ENCODE assay signal across 10 cellular contexts in genomic region chr11:10641314-10642206, GRCh38. TPM values are rescaled to one million over a fixed set of nuclear protein-coding genes. Genes with fewer than 3 reads are reported as not detected.
A peak's percentile ranks its signal among the peaks of the same experiment; 100 is the strongest.
DNase-seq lines count a peak whose midpoint lies in the region; ATAC-seq, FAIRE-seq and TF ChIP-seq lines count a peak whose summit lies in the region.
"Had no signal": no experiment of that assay in that cellular context is flagged by ENCODE, and none has a peak within 500 bp of the region (broad histone marks: within the 10 kb centered on the region; RNA-seq: fewer than 3 reads in every experiment).

No MANE protein-coding gene starts in this region.

- H2BK12ac ChIP-seq in trophoblast cell (ENCODE audit: low read length) = no peak overlapping the region

- peak; percentile 85 for DNase-seq in SKM-1 treated with dmso at 0.1 percent for 144 hours (lab: John Stamatoyannopoulos, UW; ENCODE audit: unreplicated experiment)
- no peak for DNase-seq in urothelium cell line (ENCODE audit: low spot score)
- DNase-seq in trophoblast cell = no peak
- DNase-seq in islet precursor cell = no peak
- no peak for DNase-seq in psoas muscle

- peaks cover 65% of the 10 kb centered on the region for H3K4me1 Mint-ChIP-seq in stimulated activated memory B cell treated with anti-CD40 and anti-IgM and Interleukin-4, amounts not matched to agents 10 μg/mL and 1 μg/mL and 100 μg/mL, for 72 hours

- H3K14ac ChIP-seq in trophoblast cell (ENCODE audit: low read length) = no peak overlapping the region

- peaks cover 0 to 1% of the 10 kb centered on the region in 2 experiments for H3K4me1 ChIP-seq in trophoblast cell (ENCODE audit: control insufficient read depth in 1 of 2, insufficient read depth in 2 of 2, low read length in 2 of 2)
- H3K4me1 ChIP-seq in psoas muscle = no peaks in the 10 kb centered on the region

- H2AK5ac ChIP-seq in trophoblast cell (ENCODE audit: low read length) = no peak overlapping the region

- no peaks in the 10 kb centered on the region for H3K79me1 ChIP-seq in trophoblast cell (ENCODE audit: low read length)

- H4K12ac ChIP-seq in trophoblast cell (ENCODE audit: low read depth, low read length) = no peak overlapping the region

- H3K9me3 Mint-ChIP-seq in stimulated activated memory B cell treated with anti-CD40 and anti-IgM and Interleukin-4, amounts not matched to agents 10 μg/mL and 1 μg/mL and 100 μg/mL, for 72 hours = no peaks in the 10 kb centered on the region

- no peaks in the 10 kb centered on the region for H3K36me3 Mint-ChIP-seq in stimulated activated memory B cell treated with anti-CD40 and anti-IgM and Interleukin-4, amounts not matched to agents 10 μg/mL and 1 μg/mL and 100 μg/mL, for 72 hours

- intact Hi-C loops in psoas muscle (cut with DNase I) = loop anchor here in 1 of 2 donors (5.0 kb wide), 1 partner anchor 76 kb away; no protein-coding TSS in a partner anchor

- no peak for TF ChIP-seq CTCF in psoas muscle (IDR thresholded peaks at IDR 0.05)

- H3K27me3 Mint-ChIP-seq in stimulated activated memory B cell treated with anti-CD40 and anti-IgM and Interleukin-4, amounts not matched to agents 10 μg/mL and 1 μg/mL and 100 μg/mL, for 72 hours = no peaks in the 10 kb centered on the region

- H2BK120ac ChIP-seq in trophoblast cell (ENCODE audit: insufficient read depth, low read length, poor library complexity) = no peak overlapping the region

- no peaks in the 10 kb centered on the region for H3K36me3 ChIP-seq in trophoblast cell (ENCODE audit: control insufficient read depth in 1 of 2, insufficient read depth in 2 of 2, low read length in 2 of 2)
- no peaks in the 10 kb centered on the region for H3K36me3 ChIP-seq in psoas muscle (ENCODE audit: insufficient read depth in 1 of 2, low read depth in 1 of 2)

- H2AFZ ChIP-seq in trophoblast cell (ENCODE audit: insufficient read depth, low read length, poor library complexity) = no peak overlapping the region

- ATAC-seq in GM19043 (IDR thresholded peaks at IDR 0.05; ENCODE audit: low read depth, unreplicated experiment) (peak; percentile 82), HG03025 (IDR thresholded peaks at IDR 0.05; ENCODE audit: low FRiP score, unreplicated experiment) (peak; percentile 83), psoas muscle (no peak)
- peak; percentile 95 for ATAC-seq in stimulated activated memory B cell treated with anti-CD40 and anti-IgM and Interleukin-4, amounts not matched to agents 10 μg/mL and 1 μg/mL and 100 μg/mL, for 72 hours

- H3K27me3 ChIP-seq in trophoblast cell (ENCODE audit: insufficient read depth, low read length) = no peaks in the 10 kb centered on the region
- H3K27me3 ChIP-seq in psoas muscle (ENCODE audit: insufficient read depth in 3 of 3, low read length in 2 of 3) = no peaks in the 10 kb centered on the region

- H3K4me2 ChIP-seq in trophoblast cell (ENCODE audit: low read length) = no peak overlapping the region

- no peak for FAIRE-seq in urothelium cell line (lab: Jason Lieb, UNC)
- FAIRE-seq: endothelial cell of umbilical vein had no signal

- no peak overlapping the region for H3K27ac ChIP-seq in trophoblast cell (ENCODE audit: low read depth, low read length)
- no peak overlapping the region for H3K27ac ChIP-seq in psoas muscle
- H3K27ac ChIP-seq: VCaP had no signal

- H4K91ac ChIP-seq in trophoblast cell (ENCODE audit: low read depth, low read length) = no peak overlapping the region

- H3K9me3 ChIP-seq in trophoblast cell (ENCODE audit: insufficient read depth, low read depth, low read length) (no peaks in the 10 kb centered on the region), psoas muscle (no peaks in the 10 kb centered on the region)

- H4K8ac ChIP-seq in trophoblast cell (ENCODE audit: low read depth, low read length) = no peak overlapping the region

- H3K4ac ChIP-seq in trophoblast cell (ENCODE audit: low read depth, low read length) = no peak overlapping the region

- peak overlapping the region; percentile 44 for H3K4me3 Mint-ChIP-seq in stimulated activated memory B cell treated with anti-CD40 and anti-IgM and Interleukin-4, amounts not matched to agents 10 μg/mL and 1 μg/mL and 100 μg/mL, for 72 hours

- H3K23ac ChIP-seq in trophoblast cell (ENCODE audit: low read length) = no peak overlapping the region

- no peak overlapping the region for H2BK5ac ChIP-seq in trophoblast cell (ENCODE audit: low read depth, low read length, poor library complexity)

- H3K4me3 ChIP-seq in trophoblast cell (ENCODE audit: low read depth, low read length) (no peak overlapping the region), psoas muscle (no peak overlapping the region)

- WGBS in trophoblast cell (ENCODE audit: extremely low coverage, insufficient coverage, insufficient read length) = no CpG with 5 or more reads among the region's 9 CpGs
- 85 to 92% (median 90%) methylated on average over 9 of the region's 9 CpGs for WGBS in psoas muscle, 3 donors

- H3K18ac ChIP-seq in trophoblast cell (ENCODE audit: low read length) = no peak overlapping the region

- peak overlapping the region; percentile 85 for H3K27ac Mint-ChIP-seq in stimulated activated memory B cell treated with anti-CD40 and anti-IgM and Interleukin-4, amounts not matched to agents 10 μg/mL and 1 μg/mL and 100 μg/mL, for 72 hours

- no peak overlapping the region for H3K9ac ChIP-seq in trophoblast cell (ENCODE audit: low read length)

- no peaks in the 10 kb centered on the region for H3K79me2 ChIP-seq in trophoblast cell (ENCODE audit: control insufficient read depth, insufficient read depth, low read length, poor library complexity)

RNA-seq across cellular contexts. Expression of gene IRAG1, which starts 52.0 kb away (rescaled TPM):
- 1.5 and 1.9 TPM in 2 replicates for polyA plus RNA-seq in trophoblast cell (2013)
- total RNA-seq in psoas muscle = 1 to 10 TPM; 3.9 to 9.4 (median 4.4) TPM
- polyA plus RNA-seq in psoas muscle = 1 to 10 TPM; 1.4 to 2.4 (median 1.8) TPM

Comparison
In these comparisons a context has a peak if more than half of its experiments do, and no peak if none do; other contexts are left out.
1. ATAC-seq: peak in GM19043 (single experiment), HG03025 (single experiment) and stimulated activated memory B cell treated with anti-CD40 and anti-IgM and Interleukin-4, amounts not matched to agents 10 μg/mL and 1 μg/mL and 100 μg/mL, for 72 hours (single experiment); none in psoas muscle (0 of 4).